Comparison of ENCODE assay signal across 20 cellular contexts in genomic region chr2:235191933-235192332, GRCh38.
A peak's percentile ranks its signal among the peaks of the same experiment; 100 is the strongest.
DNase-seq lines count a peak whose midpoint lies in the region; ATAC-seq and TF ChIP-seq lines count a peak whose summit lies in the region.
"Had no signal": no experiment of that assay in that cellular context is flagged by ENCODE, and none has a peak within 500 bp of the region (broad histone marks: within the 10 kb centered on the region; RNA-seq: fewer than 3 reads in every experiment).

No MANE protein-coding gene starts in this region.

- H3K4me3 ChIP-seq in AG10803 (ENCODE audit: low read length) (peak overlapping the region; percentile 41), brain microvascular endothelial cell (ENCODE audit: low read depth, low read length) (peak overlapping the region; percentile 2), right atrium auricular region (no peak overlapping the region), ovary (no peak overlapping the region)
- H3K4me3 ChIP-seq: adrenal gland, cardiac muscle cell, spleen had no signal

- DNase-seq in AG10803 (ENCODE audit: low read depth), result peak; percentile 31
- DNase-seq in brain microvascular endothelial cell, result no peak
- DNase-seq in right atrium auricular region (ENCODE audit: low spot score), result peak; percentile 44
- peak in 3 of 5 donors; percentile 20 to 52 (median 25) for DNase-seq in ovary
- DNase-seq in activated CD8-positive, alpha-beta memory T cell treated with anti-CD3 and anti-CD28 coated beads, Interleukin-2, amount 50 U/mL, for 48 hours, result no peak
- DNase-seq: activated CD4-positive, alpha-beta T cell treated with anti-CD3 and anti-CD28 coated beads, Interleukin-2, amount 50 U/mL, for 1 hour; activated CD8-positive, alpha-beta memory T cell treated with anti-CD3 and anti-CD28 coated beads, Interleukin-2, amount 50 U/mL, for 4 hours; activated effector memory CD4-positive, alpha-beta T cell treated with anti-CD3 and anti-CD28 coated beads, Interleukin-2, amount 50 U/mL, for 16 hours; adrenal gland; CD8-positive, alpha-beta T cell; glutamatergic neuron; HCEC 1CT; naive thymus-derived CD8-positive, alpha-beta T cell; NCI-H1436 treated with DMSO at 0.1 percent for 48 hours; NCI-H2227 treated with DMSO at 0.1 percent for 48 hours; spleen had no signal

- WGBS in ovary, 3 donors, result 13 to 31% (median 23%) methylated on average over 17 of the region's 17 CpGs

- TF ChIP-seq CTCF in AG10803 (conservative IDR thresholded peaks at IDR 0.05; ENCODE audit: low read length) (no peak), brain microvascular endothelial cell (IDR thresholded peaks at IDR 0.05; ENCODE audit: low read depth, low read length, missing control alignments) (no peak), right atrium auricular region (IDR thresholded peaks at IDR 0.05) (no peak), ovary (IDR thresholded peaks at IDR 0.05) (no peak)

- TF ChIP-seq POLR2A in ovary (IDR thresholded peaks at IDR 0.05), result no peak

- no peak for TF ChIP-seq EP300 in ovary (IDR thresholded peaks at IDR 0.05)

- ATAC-seq in GM21576 (IDR thresholded peaks at IDR 0.05; ENCODE audit: unreplicated experiment), result no peak
- ATAC-seq in GM19023 (IDR thresholded peaks at IDR 0.05; ENCODE audit: unreplicated experiment), result no peak
- no peak for ATAC-seq in GM21360 (IDR thresholded peaks at IDR 0.05; ENCODE audit: unreplicated experiment)
- ATAC-seq: CD8-positive, alpha-beta T cell; naive thymus-derived CD8-positive, alpha-beta T cell had no signal

- H3K27ac ChIP-seq in brain microvascular endothelial cell (no peak overlapping the region), right atrium auricular region (no peak overlapping the region), ovary (no peak overlapping the region)
- H3K27ac ChIP-seq: adrenal gland, cardiac muscle cell, spleen had no signal

- intact Hi-C loops in ovary (cut with DNase I), result no loop called here

- no peaks in the 10 kb centered on the region for H3K36me3 ChIP-seq in brain microvascular endothelial cell (replicated peaks)
- H3K36me3 ChIP-seq in right atrium auricular region, result no peaks in the 10 kb centered on the region
- no peaks in the 10 kb centered on the region for H3K36me3 ChIP-seq in ovary
- H3K36me3 ChIP-seq: adrenal gland, cardiac muscle cell, spleen had no signal

- no peaks in the 10 kb centered on the region for H3K27me3 ChIP-seq in brain microvascular endothelial cell (replicated peaks)
- no peaks in the 10 kb centered on the region for H3K27me3 ChIP-seq in right atrium auricular region
- no peaks in the 10 kb centered on the region for H3K27me3 ChIP-seq in ovary
- H3K27me3 ChIP-seq: adrenal gland had no signal

- in situ Hi-C loops in brain microvascular endothelial cell (cut with HindIII; ENCODE audit: low pct_ligation_motif_present, low sequenced_read_pairs), result no loop called here

- H3K9me3 ChIP-seq in right atrium auricular region (no peaks in the 10 kb centered on the region), ovary (no peaks in the 10 kb centered on the region)
- H3K9me3 ChIP-seq: adrenal gland, spleen had no signal

- H3K4me1 ChIP-seq in right atrium auricular region (no peaks in the 10 kb centered on the region), ovary (ENCODE audit: insufficient read depth) (no peaks in the 10 kb centered on the region)
- H3K4me1 ChIP-seq: adrenal gland, spleen had no signal

Comparison
In these comparisons a context has a peak if more than half of its experiments do, and no peak if none do; other contexts are left out.
1. DNase-seq: peak in AG10803 (single experiment), right atrium auricular region (single experiment) and ovary (3 of 5); none in brain microvascular endothelial cell (single experiment) and activated CD8-positive, alpha-beta memory T cell treated with anti-CD3 and anti-CD28 coated beads, Interleukin-2, amount 50 U/mL, for 48 hours (single experiment).
2. H3K4me3 ChIP-seq: peak in AG10803 (single experiment) and brain microvascular endothelial cell (single experiment); none in right atrium auricular region (0 of 2) and ovary (single experiment).